ENCODE assay signal across 25 cellular contexts in genomic region chr9:37413311-37413710, GRCh38. TPM values are rescaled to one million over a fixed set of nuclear protein-coding genes. Genes with fewer than 3 reads are reported as not detected.
A peak's percentile ranks its signal among the peaks of the same experiment; 100 is the strongest.
DNase-seq lines count a peak whose midpoint lies in the region; ATAC-seq and TF ChIP-seq lines count a peak whose summit lies in the region.
"Had no signal": no experiment of that assay in that cellular context is flagged by ENCODE, and none has a peak within 500 bp of the region (broad histone marks: within the 10 kb centered on the region; RNA-seq: fewer than 3 reads in every experiment).

No MANE protein-coding gene starts in this region.

- no peak for TF ChIP-seq EP300 in sigmoid colon (IDR thresholded peaks at IDR 0.05)

- intact Hi-C loops in psoas muscle (cut with DNase I) (no loop called here), sigmoid colon (cut with DNase I) (no loop called here)

- H3K27ac Mint-ChIP-seq in activated T-cell treated with anti-CD3 and anti-CD28 coated beads, Interleukin-2, amount 50 U/mL, for 72 hours = no peak overlapping the region
- H3K27ac Mint-ChIP-seq: activated T-helper 2 cell treated with anti-CD3 and anti-CD28 coated beads, Interferon-gamma antibody, Interleukin-2, Interleukin-4, amounts not matched to agents 10 μg/mL and 5 μg/mL and 100 μg/mL, durations not matched to agents 14 hours and 24 hours and 36 hours; CD4-positive, alpha-beta T cell; GM23338; memory B cell; nephron progenitor cell had no signal

- H3K36me3 ChIP-seq in psoas muscle (ENCODE audit: insufficient read depth in 1 of 2, low read depth in 1 of 2) (no peaks in the 10 kb centered on the region), sigmoid colon (no peaks in the 10 kb centered on the region)
- H3K36me3 ChIP-seq: esophagus squamous epithelium, tibial artery had no signal

- TF ChIP-seq POLR2A in sigmoid colon (IDR thresholded peaks at IDR 0.05) = no peak

- H3K4me1 ChIP-seq in psoas muscle = peaks cover 31% of the 10 kb centered on the region
- H3K4me1 ChIP-seq in sigmoid colon = peaks cover 0 to 13% (median 10%) of the 10 kb centered on the region in 4 donors

- H3K27ac ChIP-seq in RWPE1 = peak overlapping the region; percentile 96
- H3K27ac ChIP-seq in psoas muscle = peak overlapping the region; percentile 73
- H3K27ac ChIP-seq in sigmoid colon = no peak overlapping the region
- H3K27ac ChIP-seq: tibial artery had no signal

- CTCF ChIA-PET in RWPE1 (lab: Yijun Ruan, JAX) = interaction anchor here (0.7 to 1.0 kb wide), 2 partner anchors 131 to 174 kb away, joined by 3 read pairs; no protein-coding TSS in a partner anchor

- H3K27me3 ChIP-seq in psoas muscle (ENCODE audit: insufficient read depth in 3 of 3, low read length in 2 of 3) (no peaks in the 10 kb centered on the region), sigmoid colon (no peaks in the 10 kb centered on the region)
- H3K27me3 ChIP-seq: dorsolateral prefrontal cortex, esophagus squamous epithelium, tibial artery had no signal

- TF ChIP-seq CTCF in RWPE1 (conservative IDR thresholded peaks at IDR 0.05; ENCODE audit: low read depth) (no peak), psoas muscle (IDR thresholded peaks at IDR 0.05) (no peak), sigmoid colon (IDR thresholded peaks at IDR 0.05) (no peak)

- WGBS in psoas muscle, 3 donors = 55 to 62% (median 60%) methylated on average over 4 of the region's 4 CpGs
- WGBS in sigmoid colon, 2 donors = 94 to 96% methylated on average over 4 of the region's 4 CpGs

- H3K4me3 Mint-ChIP-seq in activated T-cell treated with anti-CD3 and anti-CD28 coated beads, Interleukin-2, amount 50 U/mL, for 72 hours = no peak overlapping the region
- H3K4me3 Mint-ChIP-seq: activated B cell treated with CpG ODN at 0.5 μM for 24 hours; CD4-positive, alpha-beta T cell; GM23338; memory B cell; nephron progenitor cell had no signal

- peaks cover 4% of the 10 kb centered on the region for H3K27me3 Mint-ChIP-seq in activated T-cell treated with anti-CD3 and anti-CD28 coated beads, Interleukin-2, amount 50 U/mL, for 72 hours (ENCODE audit: low read depth)
- H3K27me3 Mint-ChIP-seq: activated B cell treated with CpG ODN at 0.5 μM for 24 hours; CD4-positive, alpha-beta T cell had no signal

- no peaks in the 10 kb centered on the region for H3K9me3 Mint-ChIP-seq in activated T-cell treated with anti-CD3 and anti-CD28 coated beads, Interleukin-2, amount 50 U/mL, for 72 hours
- H3K9me3 Mint-ChIP-seq: activated B cell treated with CpG ODN at 0.5 μM for 24 hours; activated T-helper 2 cell treated with anti-CD3 and anti-CD28 coated beads, Interferon-gamma antibody, Interleukin-2, Interleukin-4, amounts not matched to agents 10 μg/mL and 5 μg/mL and 100 μg/mL, durations not matched to agents 14 hours and 24 hours and 36 hours; CD4-positive, alpha-beta T cell; GM23338; memory B cell; nephron progenitor cell had no signal

- peak; percentile 66 for DNase-seq in EL
- no peak for DNase-seq in RWPE1 (ENCODE audit: low spot score)
- peak; percentile 43 for DNase-seq in fibroblast of gingiva (ENCODE audit: low read depth)
- DNase-seq in psoas muscle = no peak
- no peak for DNase-seq in dedifferentiated amniotic fluid mesenchymal stem cell (ENCODE audit: extremely low spot score)
- no peak for DNase-seq in DMS 273 treated with DMSO at 0.1 percent for 48 hours (lab: John Stamatoyannopoulos, UW)
- DNase-seq in sigmoid colon = no peak
- no peak for DNase-seq in activated T-cell treated with anti-CD3 and anti-CD28 coated beads, Interleukin-2, amount 50 U/mL, for 72 hours
- DNase-seq: activated B cell treated with CpG ODN at 0.5 μM for 24 hours; CD4-positive, alpha-beta T cell; DMS79 treated with DMSO at 0.1 percent for 48 hours; dorsolateral prefrontal cortex; esophagus squamous epithelium; islet precursor cell; MV-4-11; NCI-H187 treated with DMSO at 0.1 percent for 48 hours; NCI-H446 treated with DMSO at 0.1 percent for 48 hours; nephron progenitor cell; SHP77 treated with DMSO at 0.1 percent for 48 hours; stimulated activated naive CD4-positive, alpha-beta T cell treated with Interleukin-2 at 50 U/mL for 16 hours; tibial artery had no signal

- H3K36me3 Mint-ChIP-seq in activated T-cell treated with anti-CD3 and anti-CD28 coated beads, Interleukin-2, amount 50 U/mL, for 72 hours (ENCODE audit: insufficient read depth in 2 of 2) = no peaks in the 10 kb centered on the region
- H3K36me3 Mint-ChIP-seq: memory B cell had no signal

- peak; percentile 2 to 38 (median 7) for ATAC-seq in psoas muscle
- no peak for ATAC-seq in activated T-cell treated with anti-CD3 and anti-CD28 coated beads, Interleukin-2, amount 50 U/mL, for 72 hours (replicated peaks in 1 of 2)
- ATAC-seq: GM23338, HepG2 had no signal

- H3K9me3 ChIP-seq in psoas muscle (no peaks in the 10 kb centered on the region), sigmoid colon (no peaks in the 10 kb centered on the region)
- H3K9me3 ChIP-seq: esophagus squamous epithelium, tibial artery had no signal

- H3K4me3 ChIP-seq in psoas muscle (no peak overlapping the region), sigmoid colon (no peak overlapping the region)
- H3K4me3 ChIP-seq: dorsolateral prefrontal cortex, esophagus squamous epithelium, GM23338, tibial artery had no signal

- peaks cover 54% of the 10 kb centered on the region for H3K4me1 Mint-ChIP-seq in activated T-cell treated with anti-CD3 and anti-CD28 coated beads, Interleukin-2, amount 50 U/mL, for 72 hours (ENCODE audit: low read depth)

- POLR2A ChIA-PET in RWPE1 (lab: Yijun Ruan, JAX; ENCODE audit: low non-redundant PET) = interaction anchor here (1.2 kb wide), 1 partner anchor 9 kb away, joined by 4 read pairs; the partner anchor contains the start of gene GRHPR

RNA-seq across cellular contexts. Expression of gene GRHPR, which starts 9.2 kb away (rescaled TPM):
- total RNA-seq in psoas muscle (100 to 1,000 TPM in 3 of 4 donors, 10 to 100 TPM in 1; 74.7 to 111 (median 100) TPM), sigmoid colon (100 to 1,000 TPM; 127 to 165 (median 157) TPM)
- polyA plus RNA-seq in psoas muscle (100 to 1,000 TPM in 2 of 3 donors, 10 to 100 TPM in 1; 72.2 to 138 (median 105) TPM), sigmoid colon (10 to 100 TPM; 84.1 to 94.9 (median 88.8) TPM)
- 10 to 100 TPM; 70.2 to 94.2 TPM for total RNA-seq in activated T-cell treated with anti-CD3 and anti-CD28 coated beads, Interleukin-2, amount 50 U/mL, for 72 hours

RNA-seq across cellular contexts. Expression of gene ZBTB5, which starts 51.9 kb away (rescaled TPM):
- total RNA-seq in psoas muscle (1 to 10 TPM; 5.2 to 6.0 (median 5.3) TPM), sigmoid colon (10 to 100 TPM in 2 of 4 donors, 1 to 10 TPM in 2; 7.2 to 11.1 (median 10.2) TPM)
- polyA plus RNA-seq in psoas muscle (1 to 10 TPM; 2.5 to 5.3 (median 3.0) TPM), sigmoid colon (1 to 10 TPM; 3.6 to 7.7 (median 4.4) TPM)
- 10 to 100 TPM in 1 of 2 donors, 1 to 10 TPM in 1; 9.9 to 13.2 TPM for total RNA-seq in activated T-cell treated with anti-CD3 and anti-CD28 coated beads, Interleukin-2, amount 50 U/mL, for 72 hours

Comparison
In these comparisons a context has a peak if more than half of its experiments do, and no peak if none do; other contexts are left out.
1. DNase-seq: peak in EL (single experiment) and fibroblast of gingiva (single experiment); none in RWPE1 (single experiment), psoas muscle (0 of 2), dedifferentiated amniotic fluid mesenchymal stem cell (single experiment), DMS 273 treated with DMSO at 0.1 percent for 48 hours (single experiment), sigmoid colon (single experiment) and activated T-cell treated with anti-CD3 and anti-CD28 coated beads, Interleukin-2, amount 50 U/mL, for 72 hours (0 of 2).
2. H3K27ac ChIP-seq: peak in RWPE1 (single experiment) and psoas muscle (single experiment); none in sigmoid colon (0 of 4).
3. ATAC-seq: peak in psoas muscle (4 of 4); none in activated T-cell treated with anti-CD3 and anti-CD28 coated beads, Interleukin-2, amount 50 U/mL, for 72 hours (0 of 2).